In the genomic region with DNA sequence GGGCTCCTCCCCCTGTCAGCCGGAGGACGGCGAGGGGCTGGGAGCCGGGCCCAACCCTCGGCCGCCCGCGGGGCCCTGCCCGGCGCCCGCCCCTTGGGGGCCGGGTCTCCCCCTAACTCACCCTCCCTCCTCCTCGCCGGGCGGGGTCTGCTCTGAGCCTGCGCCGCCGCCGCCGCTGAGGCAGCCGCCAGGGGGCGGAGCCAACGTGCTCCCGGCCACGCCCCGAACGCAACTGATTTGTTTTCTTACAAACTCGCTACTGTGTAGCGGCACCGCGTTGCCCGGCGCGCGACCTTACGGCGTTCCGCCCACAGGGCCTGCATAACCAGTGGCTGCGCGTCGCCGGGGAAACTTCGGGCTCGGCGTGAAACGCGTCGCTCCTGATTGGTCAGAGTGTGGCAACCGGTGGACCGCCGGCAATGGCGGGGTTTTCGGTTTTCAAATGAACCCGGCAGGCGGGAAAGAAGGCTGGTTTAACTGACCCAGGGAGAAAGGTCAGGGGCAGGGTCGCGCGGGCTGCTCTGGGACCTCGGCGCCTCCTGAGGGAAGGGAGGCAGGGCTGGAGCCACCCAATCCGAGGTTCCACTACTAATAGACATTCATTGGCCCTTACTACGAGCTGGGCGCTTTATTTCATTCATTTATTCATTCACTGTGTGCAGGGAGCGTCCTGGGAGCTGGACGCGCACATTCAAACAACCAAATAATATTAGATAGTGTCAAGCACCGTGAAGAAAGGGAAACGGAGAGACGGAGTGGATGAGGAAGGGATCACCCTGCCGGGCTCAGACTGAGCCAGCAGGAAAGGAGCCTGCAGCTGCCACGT, we compare ENCODE assay signal across 1 cellular context.
A peak's percentile ranks its signal among the peaks of the same experiment; 100 is the strongest.
TF ChIP-seq lines count a peak whose summit lies in the region.

A gene (minus strand): TSS at position 154 of the 826 bp plus-strand sequence. CDS start 326 bp downstream, outside the sequence.

TF ChIP-seq in WTC11, 78 proteins besides CTCF, POLR2A, EP300 and RAD21 (continued from another document and continues in another):
- TF ChIP-seq, protein P1, sequence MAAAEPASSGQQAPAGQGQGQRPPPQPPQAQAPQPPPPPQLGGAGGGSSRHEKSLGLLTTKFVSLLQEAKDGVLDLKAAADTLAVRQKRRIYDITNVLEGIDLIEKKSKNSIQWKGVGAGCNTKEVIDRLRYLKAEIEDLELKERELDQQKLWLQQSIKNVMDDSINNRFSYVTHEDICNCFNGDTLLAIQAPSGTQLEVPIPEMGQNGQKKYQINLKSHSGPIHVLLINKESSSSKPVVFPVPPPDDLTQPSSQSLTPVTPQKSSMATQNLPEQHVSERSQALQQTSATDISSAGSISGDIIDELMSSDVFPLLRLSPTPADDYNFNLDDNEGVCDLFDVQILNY (CRISPR knock-in tag; IDR thresholded peaks at IDR 0.05): peak; percentile 59; the same call in 1 of the 2 replicates
- TF ChIP-seq NFYB (CRISPR knock-in tag; conservative IDR thresholded peaks at IDR 0.05; ENCODE audit: low read depth) (peak; percentile 87), ZNF219 (CRISPR knock-in tag; IDR thresholded peaks at IDR 0.05; ENCODE audit: borderline replicate concordance) (no peak), MYBL2 (CRISPR knock-in tag; IDR thresholded peaks at IDR 0.05) (peak; percentile 95), CREB1 (CRISPR knock-in tag; IDR thresholded peaks at IDR 0.05) (no peak), ESRRA (CRISPR knock-in tag; IDR thresholded peaks at IDR 0.05; ENCODE audit: borderline replicate concordance) (no peak), EMX1 (CRISPR knock-in tag; IDR thresholded peaks at IDR 0.05) (no peak), ZNF232 (CRISPR knock-in tag; IDR thresholded peaks at IDR 0.05) (no peak), IRF2 (CRISPR knock-in tag; IDR thresholded peaks at IDR 0.05; ENCODE audit: borderline replicate concordance, low read depth) (no peak), ZNF263 (CRISPR knock-in tag; IDR thresholded peaks at IDR 0.05; ENCODE audit: low read depth) (no peak), ZNF121 (CRISPR knock-in tag; IDR thresholded peaks at IDR 0.05) (no peak), ZNF138 (CRISPR knock-in tag; conservative IDR thresholded peaks at IDR 0.05) (no peak), NR1H2 (CRISPR knock-in tag; IDR thresholded peaks at IDR 0.05) (no peak), TCF7 (CRISPR knock-in tag; IDR thresholded peaks at IDR 0.05; ENCODE audit: low read depth) (no peak), FOXJ3 (CRISPR knock-in tag; IDR thresholded peaks at IDR 0.05; ENCODE audit: borderline replicate concordance) (no peak), TP53 (CRISPR knock-in tag; IDR thresholded peaks at IDR 0.05) (no peak), PRRX2 (CRISPR knock-in tag; IDR thresholded peaks at IDR 0.05) (no peak), KAT7 (CRISPR knock-in tag; IDR thresholded peaks at IDR 0.05; ENCODE audit: borderline replicate concordance) (no peak), ZBTB21 (CRISPR knock-in tag; IDR thresholded peaks at IDR 0.05; ENCODE audit: borderline replicate concordance) (peak; percentile 55; the same call in 1 of the 2 replicates), GABPB1 (CRISPR knock-in tag; IDR thresholded peaks at IDR 0.05) (peak; percentile 79), ZNF423 (CRISPR knock-in tag; IDR thresholded peaks at IDR 0.05) (no peak), SOX15 (CRISPR knock-in tag; IDR thresholded peaks at IDR 0.05) (no peak), FOXK1 (CRISPR knock-in tag; IDR thresholded peaks at IDR 0.05) (peak; percentile 86)
- TF ChIP-seq, protein P2, sequence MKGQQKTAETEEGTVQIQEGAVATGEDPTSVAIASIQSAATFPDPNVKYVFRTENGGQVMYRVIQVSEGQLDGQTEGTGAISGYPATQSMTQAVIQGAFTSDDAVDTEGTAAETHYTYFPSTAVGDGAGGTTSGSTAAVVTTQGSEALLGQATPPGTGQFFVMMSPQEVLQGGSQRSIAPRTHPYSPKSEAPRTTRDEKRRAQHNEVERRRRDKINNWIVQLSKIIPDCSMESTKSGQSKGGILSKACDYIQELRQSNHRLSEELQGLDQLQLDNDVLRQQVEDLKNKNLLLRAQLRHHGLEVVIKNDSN (CRISPR knock-in tag; IDR thresholded peaks at IDR 0.05): no peak
- TF ChIP-seq, protein P3, sequence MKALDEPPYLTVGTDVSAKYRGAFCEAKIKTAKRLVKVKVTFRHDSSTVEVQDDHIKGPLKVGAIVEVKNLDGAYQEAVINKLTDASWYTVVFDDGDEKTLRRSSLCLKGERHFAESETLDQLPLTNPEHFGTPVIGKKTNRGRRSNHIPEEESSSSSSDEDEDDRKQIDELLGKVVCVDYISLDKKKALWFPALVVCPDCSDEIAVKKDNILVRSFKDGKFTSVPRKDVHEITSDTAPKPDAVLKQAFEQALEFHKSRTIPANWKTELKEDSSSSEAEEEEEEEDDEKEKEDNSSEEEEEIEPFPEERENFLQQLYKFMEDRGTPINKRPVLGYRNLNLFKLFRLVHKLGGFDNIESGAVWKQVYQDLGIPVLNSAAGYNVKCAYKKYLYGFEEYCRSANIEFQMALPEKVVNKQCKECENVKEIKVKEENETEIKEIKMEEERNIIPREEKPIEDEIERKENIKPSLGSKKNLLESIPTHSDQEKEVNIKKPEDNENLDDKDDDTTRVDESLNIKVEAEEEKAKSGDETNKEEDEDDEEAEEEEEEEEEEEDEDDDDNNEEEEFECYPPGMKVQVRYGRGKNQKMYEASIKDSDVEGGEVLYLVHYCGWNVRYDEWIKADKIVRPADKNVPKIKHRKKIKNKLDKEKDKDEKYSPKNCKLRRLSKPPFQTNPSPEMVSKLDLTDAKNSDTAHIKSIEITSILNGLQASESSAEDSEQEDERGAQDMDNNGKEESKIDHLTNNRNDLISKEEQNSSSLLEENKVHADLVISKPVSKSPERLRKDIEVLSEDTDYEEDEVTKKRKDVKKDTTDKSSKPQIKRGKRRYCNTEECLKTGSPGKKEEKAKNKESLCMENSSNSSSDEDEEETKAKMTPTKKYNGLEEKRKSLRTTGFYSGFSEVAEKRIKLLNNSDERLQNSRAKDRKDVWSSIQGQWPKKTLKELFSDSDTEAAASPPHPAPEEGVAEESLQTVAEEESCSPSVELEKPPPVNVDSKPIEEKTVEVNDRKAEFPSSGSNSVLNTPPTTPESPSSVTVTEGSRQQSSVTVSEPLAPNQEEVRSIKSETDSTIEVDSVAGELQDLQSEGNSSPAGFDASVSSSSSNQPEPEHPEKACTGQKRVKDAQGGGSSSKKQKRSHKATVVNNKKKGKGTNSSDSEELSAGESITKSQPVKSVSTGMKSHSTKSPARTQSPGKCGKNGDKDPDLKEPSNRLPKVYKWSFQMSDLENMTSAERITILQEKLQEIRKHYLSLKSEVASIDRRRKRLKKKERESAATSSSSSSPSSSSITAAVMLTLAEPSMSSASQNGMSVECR (CRISPR knock-in tag; IDR thresholded peaks at IDR 0.05; ENCODE audit: borderline replicate concordance): peak; percentile 40; the same call in 1 of the 2 replicates
- TF ChIP-seq, protein P4, sequence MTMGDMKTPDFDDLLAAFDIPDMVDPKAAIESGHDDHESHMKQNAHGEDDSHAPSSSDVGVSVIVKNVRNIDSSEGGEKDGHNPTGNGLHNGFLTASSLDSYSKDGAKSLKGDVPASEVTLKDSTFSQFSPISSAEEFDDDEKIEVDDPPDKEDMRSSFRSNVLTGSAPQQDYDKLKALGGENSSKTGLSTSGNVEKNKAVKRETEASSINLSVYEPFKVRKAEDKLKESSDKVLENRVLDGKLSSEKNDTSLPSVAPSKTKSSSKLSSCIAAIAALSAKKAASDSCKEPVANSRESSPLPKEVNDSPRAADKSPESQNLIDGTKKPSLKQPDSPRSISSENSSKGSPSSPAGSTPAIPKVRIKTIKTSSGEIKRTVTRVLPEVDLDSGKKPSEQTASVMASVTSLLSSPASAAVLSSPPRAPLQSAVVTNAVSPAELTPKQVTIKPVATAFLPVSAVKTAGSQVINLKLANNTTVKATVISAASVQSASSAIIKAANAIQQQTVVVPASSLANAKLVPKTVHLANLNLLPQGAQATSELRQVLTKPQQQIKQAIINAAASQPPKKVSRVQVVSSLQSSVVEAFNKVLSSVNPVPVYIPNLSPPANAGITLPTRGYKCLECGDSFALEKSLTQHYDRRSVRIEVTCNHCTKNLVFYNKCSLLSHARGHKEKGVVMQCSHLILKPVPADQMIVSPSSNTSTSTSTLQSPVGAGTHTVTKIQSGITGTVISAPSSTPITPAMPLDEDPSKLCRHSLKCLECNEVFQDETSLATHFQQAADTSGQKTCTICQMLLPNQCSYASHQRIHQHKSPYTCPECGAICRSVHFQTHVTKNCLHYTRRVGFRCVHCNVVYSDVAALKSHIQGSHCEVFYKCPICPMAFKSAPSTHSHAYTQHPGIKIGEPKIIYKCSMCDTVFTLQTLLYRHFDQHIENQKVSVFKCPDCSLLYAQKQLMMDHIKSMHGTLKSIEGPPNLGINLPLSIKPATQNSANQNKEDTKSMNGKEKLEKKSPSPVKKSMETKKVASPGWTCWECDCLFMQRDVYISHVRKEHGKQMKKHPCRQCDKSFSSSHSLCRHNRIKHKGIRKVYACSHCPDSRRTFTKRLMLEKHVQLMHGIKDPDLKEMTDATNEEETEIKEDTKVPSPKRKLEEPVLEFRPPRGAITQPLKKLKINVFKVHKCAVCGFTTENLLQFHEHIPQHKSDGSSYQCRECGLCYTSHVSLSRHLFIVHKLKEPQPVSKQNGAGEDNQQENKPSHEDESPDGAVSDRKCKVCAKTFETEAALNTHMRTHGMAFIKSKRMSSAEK (CRISPR knock-in tag; IDR thresholded peaks at IDR 0.05; ENCODE audit: borderline replicate concordance): 0 out of 2 replicates have a peak, but pooled peaks have one; percentile 47
- TF ChIP-seq, protein P5, sequence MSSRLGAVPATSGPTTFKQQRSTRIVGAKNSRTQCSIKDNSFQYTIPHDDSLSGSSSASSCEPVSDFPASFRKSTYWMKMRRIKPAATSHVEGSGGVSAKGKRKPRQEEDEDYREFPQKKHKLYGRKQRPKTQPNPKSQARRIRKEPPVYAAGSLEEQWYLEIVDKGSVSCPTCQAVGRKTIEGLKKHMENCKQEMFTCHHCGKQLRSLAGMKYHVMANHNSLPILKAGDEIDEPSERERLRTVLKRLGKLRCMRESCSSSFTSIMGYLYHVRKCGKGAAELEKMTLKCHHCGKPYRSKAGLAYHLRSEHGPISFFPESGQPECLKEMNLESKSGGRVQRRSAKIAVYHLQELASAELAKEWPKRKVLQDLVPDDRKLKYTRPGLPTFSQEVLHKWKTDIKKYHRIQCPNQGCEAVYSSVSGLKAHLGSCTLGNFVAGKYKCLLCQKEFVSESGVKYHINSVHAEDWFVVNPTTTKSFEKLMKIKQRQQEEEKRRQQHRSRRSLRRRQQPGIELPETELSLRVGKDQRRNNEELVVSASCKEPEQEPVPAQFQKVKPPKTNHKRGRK (CRISPR knock-in tag; IDR thresholded peaks at IDR 0.05; ENCODE audit: borderline replicate concordance): no peak
- TF ChIP-seq, protein P6, sequence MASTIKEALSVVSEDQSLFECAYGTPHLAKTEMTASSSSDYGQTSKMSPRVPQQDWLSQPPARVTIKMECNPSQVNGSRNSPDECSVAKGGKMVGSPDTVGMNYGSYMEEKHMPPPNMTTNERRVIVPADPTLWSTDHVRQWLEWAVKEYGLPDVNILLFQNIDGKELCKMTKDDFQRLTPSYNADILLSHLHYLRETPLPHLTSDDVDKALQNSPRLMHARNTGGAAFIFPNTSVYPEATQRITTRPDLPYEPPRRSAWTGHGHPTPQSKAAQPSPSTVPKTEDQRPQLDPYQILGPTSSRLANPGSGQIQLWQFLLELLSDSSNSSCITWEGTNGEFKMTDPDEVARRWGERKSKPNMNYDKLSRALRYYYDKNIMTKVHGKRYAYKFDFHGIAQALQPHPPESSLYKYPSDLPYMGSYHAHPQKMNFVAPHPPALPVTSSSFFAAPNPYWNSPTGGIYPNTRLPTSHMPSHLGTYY (CRISPR knock-in tag; IDR thresholded peaks at IDR 0.05): no peak
- TF ChIP-seq, protein P7, sequence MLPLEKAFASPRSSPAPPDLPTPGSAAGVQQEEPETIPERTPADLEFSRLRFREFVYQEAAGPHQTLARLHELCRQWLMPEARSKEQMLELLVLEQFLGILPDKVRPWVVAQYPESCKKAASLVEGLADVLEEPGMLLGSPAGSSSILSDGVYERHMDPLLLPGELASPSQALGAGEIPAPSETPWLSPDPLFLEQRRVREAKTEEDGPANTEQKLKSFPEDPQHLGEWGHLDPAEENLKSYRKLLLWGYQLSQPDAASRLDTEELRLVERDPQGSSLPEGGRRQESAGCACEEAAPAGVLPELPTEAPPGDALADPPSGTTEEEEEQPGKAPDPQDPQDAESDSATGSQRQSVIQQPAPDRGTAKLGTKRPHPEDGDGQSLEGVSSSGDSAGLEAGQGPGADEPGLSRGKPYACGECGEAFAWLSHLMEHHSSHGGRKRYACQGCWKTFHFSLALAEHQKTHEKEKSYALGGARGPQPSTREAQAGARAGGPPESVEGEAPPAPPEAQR (CRISPR knock-in tag; IDR thresholded peaks at IDR 0.05): no peak
- TF ChIP-seq, protein P8, sequence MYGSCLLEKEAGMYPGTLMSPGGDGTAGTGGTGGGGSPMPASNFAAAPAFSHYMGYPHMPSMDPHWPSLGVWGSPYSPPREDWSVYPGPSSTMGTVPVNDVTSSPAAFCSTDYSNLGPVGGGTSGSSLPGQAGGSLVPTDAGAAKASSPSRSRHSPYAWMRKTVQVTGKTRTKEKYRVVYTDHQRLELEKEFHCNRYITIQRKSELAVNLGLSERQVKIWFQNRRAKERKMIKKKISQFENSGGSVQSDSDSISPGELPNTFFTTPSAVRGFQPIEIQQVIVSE (CRISPR knock-in tag; IDR thresholded peaks at IDR 0.05; ENCODE audit: borderline replicate concordance): no peak
- TF ChIP-seq, protein P9, sequence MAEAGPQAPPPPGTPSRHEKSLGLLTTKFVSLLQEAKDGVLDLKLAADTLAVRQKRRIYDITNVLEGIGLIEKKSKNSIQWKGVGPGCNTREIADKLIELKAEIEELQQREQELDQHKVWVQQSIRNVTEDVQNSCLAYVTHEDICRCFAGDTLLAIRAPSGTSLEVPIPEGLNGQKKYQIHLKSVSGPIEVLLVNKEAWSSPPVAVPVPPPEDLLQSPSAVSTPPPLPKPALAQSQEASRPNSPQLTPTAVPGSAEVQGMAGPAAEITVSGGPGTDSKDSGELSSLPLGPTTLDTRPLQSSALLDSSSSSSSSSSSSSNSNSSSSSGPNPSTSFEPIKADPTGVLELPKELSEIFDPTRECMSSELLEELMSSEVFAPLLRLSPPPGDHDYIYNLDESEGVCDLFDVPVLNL (CRISPR knock-in tag; IDR thresholded peaks at IDR 0.05; ENCODE audit: borderline replicate concordance, low read depth): peak; percentile 96
- TF ChIP-seq, protein P10, sequence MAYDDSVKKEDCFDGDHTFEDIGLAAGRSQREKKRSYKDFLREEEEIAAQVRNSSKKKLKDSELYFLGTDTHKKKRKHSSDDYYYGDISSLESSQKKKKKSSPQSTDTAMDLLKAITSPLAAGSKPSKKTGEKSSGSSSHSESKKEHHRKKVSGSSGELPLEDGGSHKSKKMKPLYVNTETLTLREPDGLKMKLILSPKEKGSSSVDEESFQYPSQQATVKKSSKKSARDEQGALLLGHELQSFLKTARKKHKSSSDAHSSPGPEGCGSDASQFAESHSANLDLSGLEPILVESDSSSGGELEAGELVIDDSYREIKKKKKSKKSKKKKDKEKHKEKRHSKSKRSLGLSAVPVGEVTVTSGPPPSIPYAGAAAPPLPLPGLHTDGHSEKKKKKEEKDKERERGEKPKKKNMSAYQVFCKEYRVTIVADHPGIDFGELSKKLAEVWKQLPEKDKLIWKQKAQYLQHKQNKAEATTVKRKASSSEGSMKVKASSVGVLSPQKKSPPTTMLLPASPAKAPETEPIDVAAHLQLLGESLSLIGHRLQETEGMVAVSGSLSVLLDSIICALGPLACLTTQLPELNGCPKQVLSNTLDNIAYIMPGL (CRISPR knock-in tag; IDR thresholded peaks at IDR 0.05): peak; percentile 43; the same call in 1 of the 2 replicates
- TF ChIP-seq, protein P11, sequence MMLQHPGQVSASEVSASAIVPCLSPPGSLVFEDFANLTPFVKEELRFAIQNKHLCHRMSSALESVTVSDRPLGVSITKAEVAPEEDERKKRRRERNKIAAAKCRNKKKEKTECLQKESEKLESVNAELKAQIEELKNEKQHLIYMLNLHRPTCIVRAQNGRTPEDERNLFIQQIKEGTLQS (CRISPR knock-in tag; conservative IDR thresholded peaks at IDR 0.05): no peak
- TF ChIP-seq, protein P12, sequence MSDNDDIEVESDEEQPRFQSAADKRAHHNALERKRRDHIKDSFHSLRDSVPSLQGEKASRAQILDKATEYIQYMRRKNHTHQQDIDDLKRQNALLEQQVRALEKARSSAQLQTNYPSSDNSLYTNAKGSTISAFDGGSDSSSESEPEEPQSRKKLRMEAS (CRISPR knock-in tag; IDR thresholded peaks at IDR 0.05): peak; percentile 76
